ENCODE assay signal across 8 cellular contexts in the genomic region with DNA sequence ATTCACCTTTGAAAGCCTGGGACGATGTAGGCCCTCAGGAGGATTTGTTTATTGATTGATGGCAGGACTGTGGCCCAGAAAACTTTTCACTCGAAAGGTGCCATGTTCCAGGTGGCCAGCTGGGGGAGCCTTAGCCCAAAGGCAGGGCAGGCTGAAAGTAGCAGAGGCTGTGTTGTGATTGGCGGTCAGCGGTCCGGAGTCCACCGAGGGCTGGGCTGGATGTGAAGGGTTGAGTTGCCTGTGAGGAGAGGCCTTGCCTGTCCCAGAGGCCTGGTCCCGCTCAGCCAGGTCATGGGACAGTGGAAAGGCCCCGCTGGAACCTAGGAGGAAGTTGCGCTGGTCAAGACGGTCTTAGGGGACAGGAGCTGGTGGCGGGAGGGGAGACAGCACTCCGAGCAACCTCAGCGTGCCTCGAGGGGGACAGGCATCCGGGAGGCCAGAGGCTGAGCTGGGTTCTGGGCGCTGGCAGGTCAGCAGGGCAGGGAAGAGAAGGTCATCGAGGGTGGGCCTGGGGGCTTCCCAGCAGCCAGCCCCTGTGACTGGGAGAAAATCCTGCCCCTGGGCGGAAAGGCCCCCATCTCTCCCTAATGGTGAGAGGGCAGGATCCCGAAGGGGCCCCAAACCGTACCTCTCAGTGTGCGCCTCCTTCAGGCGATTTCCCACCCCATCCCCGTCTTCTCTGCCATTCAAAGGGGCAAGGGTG. TPM values are rescaled to one million over a fixed set of nuclear protein-coding genes. Genes with fewer than 3 reads are reported as not detected.
A peak's percentile ranks its signal among the peaks of the same experiment; 100 is the strongest.
DNase-seq lines count a peak whose midpoint lies in the region; ATAC-seq and TF ChIP-seq lines count a peak whose summit lies in the region.

No MANE protein-coding gene starts in this region.

- H3K36me3 Mint-ChIP-seq in naive thymus-derived CD4-positive, alpha-beta T cell = peaks cover 0 to 3% (median 0%) of the 10 kb centered on the region in 5 donors

- peaks cover 0 to 28% (median 15%) of the 10 kb centered on the region in 7 donors for H3K4me1 Mint-ChIP-seq in naive thymus-derived CD4-positive, alpha-beta T cell

- H3K27me3 ChIP-seq in DOHH2 (ENCODE audit: control insufficient read depth, low read length) (no peaks in the 10 kb centered on the region), Karpas-422 (ENCODE audit: low read length) (no peaks in the 10 kb centered on the region), colonic mucosa (no peaks in the 10 kb centered on the region), gastrocnemius medialis (no peaks in the 10 kb centered on the region)
- H3K27me3 ChIP-seq in naive thymus-derived CD4-positive, alpha-beta T cell (ENCODE audit: control insufficient read depth in 2 of 2, insufficient read depth in 2 of 2, low read length in 2 of 2) = no peaks in the 10 kb centered on the region

- POLR2A ChIA-PET in naive thymus-derived CD4-positive, alpha-beta T cell (lab: Charles Lee) = no interaction called here

- H3K9me2 ChIP-seq in DOHH2 (replicated peaks; ENCODE audit: control insufficient read depth, low read length) (no peaks in the 10 kb centered on the region), Karpas-422 (replicated peaks; ENCODE audit: insufficient read depth, low read length) (no peaks in the 10 kb centered on the region)

- H3K27ac ChIP-seq in DOHH2 (ENCODE audit: low read depth, low read length) (no peak overlapping the region), Karpas-422 (ENCODE audit: low read length) (no peak overlapping the region), VCaP (no peak overlapping the region), colonic mucosa (no peak overlapping the region), gastrocnemius medialis (no peak overlapping the region)
- H3K27ac ChIP-seq in naive thymus-derived CD4-positive, alpha-beta T cell (ENCODE audit: low read depth, low read length) = no peak overlapping the region

- CTCF ChIA-PET in naive thymus-derived CD4-positive, alpha-beta T cell (lab: Charles Lee) = interaction anchor here (0.9 to 1.9 kb wide), 2 partner anchors 8 to 198 kb away, joined by 3 to 4 read pairs; no protein-coding TSS in a partner anchor

- in situ Hi-C loops in gastrocnemius medialis (cut with MboI; ENCODE audit: low sequenced_read_pairs in 4 of 4) = no loop called here

- H3K9me3 ChIP-seq in DOHH2 (ENCODE audit: control insufficient read depth, insufficient read depth, low read length) (no peaks in the 10 kb centered on the region), Karpas-422 (ENCODE audit: low read length) (no peaks in the 10 kb centered on the region), colonic mucosa (no peaks in the 10 kb centered on the region), gastrocnemius medialis (no peaks in the 10 kb centered on the region)
- no peaks in the 10 kb centered on the region for H3K9me3 ChIP-seq in naive thymus-derived CD4-positive, alpha-beta T cell (ENCODE audit: control insufficient read depth in 2 of 3, low read length in 3 of 3)

- H4K20me1 ChIP-seq in DOHH2 (ENCODE audit: control insufficient read depth, insufficient read depth, low read depth, low read length) (no peaks in the 10 kb centered on the region), Karpas-422 (ENCODE audit: insufficient read depth, low read depth, low read length) (no peaks in the 10 kb centered on the region; the same call in 1 of the 2 replicates)

- peaks cover 0 to 3% (median 0%) of the 10 kb centered on the region in 5 donors for H3K27me3 Mint-ChIP-seq in naive thymus-derived CD4-positive, alpha-beta T cell

- peaks cover 10% of the 10 kb centered on the region for H3K4me1 ChIP-seq in DOHH2 (ENCODE audit: control insufficient read depth, low read length)
- peaks cover 16% of the 10 kb centered on the region for H3K4me1 ChIP-seq in Karpas-422 (ENCODE audit: low read length)
- no peaks in the 10 kb centered on the region for H3K4me1 ChIP-seq in colonic mucosa
- H3K4me1 ChIP-seq in naive thymus-derived CD4-positive, alpha-beta T cell (ENCODE audit: control insufficient read depth in 2 of 2, insufficient read depth in 2 of 2, low read length in 2 of 2) = peaks cover 12 to 19% of the 10 kb centered on the region in 2 donors
- H3K4me1 ChIP-seq in gastrocnemius medialis = no peaks in the 10 kb centered on the region

- peaks cover 0 to 2% (median 0%) of the 10 kb centered on the region in 11 donors for H3K9me3 Mint-ChIP-seq in naive thymus-derived CD4-positive, alpha-beta T cell

- H3K36me3 ChIP-seq in DOHH2 (ENCODE audit: control insufficient read depth, low read length) (no peaks in the 10 kb centered on the region), Karpas-422 (ENCODE audit: insufficient read depth, low read length) (no peaks in the 10 kb centered on the region), colonic mucosa (no peaks in the 10 kb centered on the region), gastrocnemius medialis (no peaks in the 10 kb centered on the region)
- no peaks in the 10 kb centered on the region for H3K36me3 ChIP-seq in naive thymus-derived CD4-positive, alpha-beta T cell (ENCODE audit: control insufficient read depth in 2 of 3, insufficient read depth in 3 of 3, low read length in 3 of 3)

- no peak overlapping the region for H3K9ac ChIP-seq in Karpas-422 (ENCODE audit: low read length)
- H3K9ac ChIP-seq in colonic mucosa (ENCODE audit: low read depth in 2 of 2, low read length in 2 of 2) = no peak overlapping the region

- H3K4me2 ChIP-seq in DOHH2 (ENCODE audit: low read length) = no peak overlapping the region
- H3K4me2 ChIP-seq in Karpas-422 (ENCODE audit: low read depth, low read length, poor library complexity, severe bottlenecking) = no peak overlapping the region

- H3K79me2 ChIP-seq in DOHH2 (ENCODE audit: control insufficient read depth, low read length) (no peaks in the 10 kb centered on the region), Karpas-422 (ENCODE audit: low read length) (no peaks in the 10 kb centered on the region)

- no peak overlapping the region for H2AFZ ChIP-seq in Karpas-422 (ENCODE audit: low read length)

- peak; percentile 82 for DNase-seq in Karpas-422
- peak; percentile 70 for DNase-seq in colonic mucosa
- peak in 6 of 9 donors; percentile 24 to 51 (median 35) for DNase-seq in naive thymus-derived CD4-positive, alpha-beta T cell
- DNase-seq in C1 segment of cervical spinal cord (lab: John Stamatoyannopoulos, UW) = no peak
- DNase-seq in gastrocnemius medialis = no peak

- H3K4me3 ChIP-seq in DOHH2 (ENCODE audit: low read length) (no peak overlapping the region), Karpas-422 (ENCODE audit: low read length) (no peak overlapping the region), colonic mucosa (no peak overlapping the region), gastrocnemius medialis (no peak overlapping the region)
- H3K4me3 ChIP-seq in naive thymus-derived CD4-positive, alpha-beta T cell (ENCODE audit: low read length) = peak overlapping the region; percentile 26

- TF ChIP-seq CTCF in DOHH2 (IDR thresholded peaks at IDR 0.05; ENCODE audit: low read depth, low read length, poor library complexity, severe bottlenecking) = peak; percentile 68
- peak; percentile 83 for TF ChIP-seq CTCF in VCaP (conservative IDR thresholded peaks at IDR 0.05)
- TF ChIP-seq CTCF in colonic mucosa (IDR thresholded peaks at IDR 0.05) = peak; percentile 48
- no peak for TF ChIP-seq CTCF in gastrocnemius medialis (IDR thresholded peaks at IDR 0.05 in 4 of 5, conservative IDR thresholded peaks at IDR 0.05 in 1 of 5)

- intact Hi-C loops in colonic mucosa (cut with DNase I) (loop anchor here (10.0 kb wide), 1 partner anchor 193 kb away; no protein-coding TSS in a partner anchor), gastrocnemius medialis (cut with DNase I; ENCODE audit: low total_unique reads) (no loop called here)
- intact Hi-C loops in naive thymus-derived CD4-positive, alpha-beta T cell (cut with micrococcal nuclease) = loop anchor here (1.0 to 5.0 kb wide), 5 partner anchors 124 to 651 kb away; no protein-coding TSS in a partner anchor

- H3F3A ChIP-seq in DOHH2 (ENCODE audit: control insufficient read depth, insufficient read depth) = no peaks in the 10 kb centered on the region

- peak overlapping the region in 8 of 10 donors; percentile 39 to 81 (median 60) for H3K4me3 Mint-ChIP-seq in naive thymus-derived CD4-positive, alpha-beta T cell

- peak; percentile 91 for ATAC-seq in GM19397 (IDR thresholded peaks at IDR 0.05; ENCODE audit: unreplicated experiment)
- peak; percentile 71 for ATAC-seq in naive thymus-derived CD4-positive, alpha-beta T cell
- ATAC-seq in gastrocnemius medialis = no peak

- no peak for TF ChIP-seq POLR2A in gastrocnemius medialis (IDR thresholded peaks at IDR 0.05)

- H3K27ac Mint-ChIP-seq in naive thymus-derived CD4-positive, alpha-beta T cell = peak overlapping the region in 7 of 9 donors; percentile 13 to 85 (median 70)

RNA-seq across cellular contexts. Expression of gene CMA1, which starts 26.3 kb away (rescaled TPM):
- not detected in 2 replicates for total RNA-seq in Karpas-422 (2014; rRNA removed; shearing (Covaris generic); ENCODE audit: low replicate concordance)
- total RNA-seq in colonic mucosa = 1 to 10 TPM; 1.3 TPM
- under 1 TPM in 1 of 5 experiments, not detected in 4; 0.56 TPM for total RNA-seq in naive thymus-derived CD4-positive, alpha-beta T cell
- polyA plus RNA-seq in naive thymus-derived CD4-positive, alpha-beta T cell = not detected
- total RNA-seq in gastrocnemius medialis = under 1 TPM in 1 of 4 donors, not detected in 3; 0.76 TPM

RNA-seq across cellular contexts. Expression of gene SDR39U1, which starts 39.2 kb away (rescaled TPM):
- 53.3 and 77.2 TPM in 2 replicates for total RNA-seq in Karpas-422 (2014; rRNA removed; shearing (Covaris generic); ENCODE audit: low replicate concordance)
- total RNA-seq in colonic mucosa (10 to 100 TPM; 32.5 to 40.9 TPM), gastrocnemius medialis (10 to 100 TPM; 21.7 to 51.4 (median 38.3) TPM)
- 100 to 1,000 TPM in 2 of 5 experiments, 10 to 100 TPM in 3; 64.7 to 137 (median 96.2) TPM for total RNA-seq in naive thymus-derived CD4-positive, alpha-beta T cell
- polyA plus RNA-seq in naive thymus-derived CD4-positive, alpha-beta T cell = 100 to 1,000 TPM in 1 of 2 donors, 10 to 100 TPM in 1; 91.8 to 104 TPM

RNA-seq across cellular contexts. Expression of gene KHNYN, which starts 52.0 kb away (rescaled TPM):
- total RNA-seq in Karpas-422 (2014; rRNA removed; shearing (Covaris generic); ENCODE audit: low replicate concordance) = 50.8 and 109 TPM in 2 replicates
- total RNA-seq in colonic mucosa = 10 to 100 TPM; 82.6 to 90.4 TPM
- total RNA-seq in naive thymus-derived CD4-positive, alpha-beta T cell = 100 to 1,000 TPM in 4 of 5 experiments, 10 to 100 TPM in 1; 96.9 to 139 (median 129) TPM
- 10 to 100 TPM; 12.7 to 18.9 TPM for polyA plus RNA-seq in naive thymus-derived CD4-positive, alpha-beta T cell
- total RNA-seq in gastrocnemius medialis = 10 to 100 TPM; 35.1 to 50.5 (median 44.7) TPM

RNA-seq across cellular contexts. Expression of gene CBLN3, which starts 52.3 kb away (rescaled TPM):
- total RNA-seq in Karpas-422 (2014; rRNA removed; shearing (Covaris generic); ENCODE audit: low replicate concordance) = 1.1 and 3.6 TPM in 2 replicates
- total RNA-seq in colonic mucosa (1 to 10 TPM; 1.8 to 2.0 TPM), gastrocnemius medialis (under 1 TPM in 3 of 4 donors, not detected in 1; 0.16 to 0.36 (median 0.24) TPM)
- total RNA-seq in naive thymus-derived CD4-positive, alpha-beta T cell = 10 to 100 TPM in 1 of 5 experiments, 1 to 10 TPM in 4; 2.0 to 13.9 (median 2.9) TPM
- under 1 TPM in 1 of 2 donors, not detected in 1; 0.24 TPM for polyA plus RNA-seq in naive thymus-derived CD4-positive, alpha-beta T cell

Comparison
In these comparisons a context has a peak if more than half of its experiments do, and no peak if none do; other contexts are left out.
1. CTCF ChIP-seq: peak in DOHH2 (single experiment), VCaP (single experiment) and colonic mucosa (single experiment); none in gastrocnemius medialis (0 of 5).
2. ATAC-seq: peak in GM19397 (single experiment) and naive thymus-derived CD4-positive, alpha-beta T cell (single experiment); none in gastrocnemius medialis (0 of 2).
3. DNase-seq: peak in Karpas-422 (single experiment), colonic mucosa (single experiment) and naive thymus-derived CD4-positive, alpha-beta T cell (6 of 9); none in C1 segment of cervical spinal cord (0 of 14) and gastrocnemius medialis (0 of 2).